Comparison of ENCODE assay signal across 1 cellular context in the genomic region with DNA sequence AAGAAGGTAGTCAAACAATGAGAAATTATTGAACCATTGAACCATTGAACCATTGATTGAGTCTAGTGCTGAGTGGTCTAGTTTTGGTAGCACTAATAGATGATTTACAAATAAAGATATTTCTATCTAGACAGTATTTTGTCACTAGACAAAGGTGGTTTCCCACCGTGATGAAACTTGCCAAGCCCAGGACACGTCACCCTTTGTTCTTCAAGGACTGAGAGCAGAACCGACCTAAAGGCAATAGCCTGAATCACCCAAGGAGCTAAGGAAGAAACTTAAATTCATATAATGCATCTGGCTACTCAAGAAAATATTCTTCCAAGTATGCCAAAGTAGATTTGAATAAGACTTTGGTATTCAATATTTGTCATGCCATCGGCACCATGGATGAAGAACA.
TF ChIP-seq lines count a peak whose summit lies in the region.

No MANE protein-coding gene starts in this region.

TF ChIP-seq in GM23338, 12 proteins besides CTCF, POLR2A, EP300 and RAD21 (continued from another document):
- TF ChIP-seq, protein P1, sequence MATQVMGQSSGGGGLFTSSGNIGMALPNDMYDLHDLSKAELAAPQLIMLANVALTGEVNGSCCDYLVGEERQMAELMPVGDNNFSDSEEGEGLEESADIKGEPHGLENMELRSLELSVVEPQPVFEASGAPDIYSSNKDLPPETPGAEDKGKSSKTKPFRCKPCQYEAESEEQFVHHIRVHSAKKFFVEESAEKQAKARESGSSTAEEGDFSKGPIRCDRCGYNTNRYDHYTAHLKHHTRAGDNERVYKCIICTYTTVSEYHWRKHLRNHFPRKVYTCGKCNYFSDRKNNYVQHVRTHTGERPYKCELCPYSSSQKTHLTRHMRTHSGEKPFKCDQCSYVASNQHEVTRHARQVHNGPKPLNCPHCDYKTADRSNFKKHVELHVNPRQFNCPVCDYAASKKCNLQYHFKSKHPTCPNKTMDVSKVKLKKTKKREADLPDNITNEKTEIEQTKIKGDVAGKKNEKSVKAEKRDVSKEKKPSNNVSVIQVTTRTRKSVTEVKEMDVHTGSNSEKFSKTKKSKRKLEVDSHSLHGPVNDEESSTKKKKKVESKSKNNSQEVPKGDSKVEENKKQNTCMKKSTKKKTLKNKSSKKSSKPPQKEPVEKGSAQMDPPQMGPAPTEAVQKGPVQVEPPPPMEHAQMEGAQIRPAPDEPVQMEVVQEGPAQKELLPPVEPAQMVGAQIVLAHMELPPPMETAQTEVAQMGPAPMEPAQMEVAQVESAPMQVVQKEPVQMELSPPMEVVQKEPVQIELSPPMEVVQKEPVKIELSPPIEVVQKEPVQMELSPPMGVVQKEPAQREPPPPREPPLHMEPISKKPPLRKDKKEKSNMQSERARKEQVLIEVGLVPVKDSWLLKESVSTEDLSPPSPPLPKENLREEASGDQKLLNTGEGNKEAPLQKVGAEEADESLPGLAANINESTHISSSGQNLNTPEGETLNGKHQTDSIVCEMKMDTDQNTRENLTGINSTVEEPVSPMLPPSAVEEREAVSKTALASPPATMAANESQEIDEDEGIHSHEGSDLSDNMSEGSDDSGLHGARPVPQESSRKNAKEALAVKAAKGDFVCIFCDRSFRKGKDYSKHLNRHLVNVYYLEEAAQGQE (IDR thresholded peaks at IDR 0.05; ENCODE audit: unreplicated experiment), result no peak
- no peak for TF ChIP-seq EZH2 (IDR thresholded peaks at IDR 0.05; ENCODE audit: low read depth, unreplicated experiment)
- no peak for TF ChIP-seq ZNF331 (CRISPR knock-in tag; IDR thresholded peaks at IDR 0.05; ENCODE audit: low read depth)
- no peak for TF ChIP-seq ZNF114 (CRISPR knock-in tag; IDR thresholded peaks at IDR 0.05)
- no peak for TF ChIP-seq STAT1 (IDR thresholded peaks at IDR 0.05; ENCODE audit: unreplicated experiment)
- TF ChIP-seq CREB1 (CRISPR knock-in tag; IDR thresholded peaks at IDR 0.05; ENCODE audit: low read depth), result no peak
- no peak for TF ChIP-seq POLR2AphosphoS5 (IDR thresholded peaks at IDR 0.05; ENCODE audit: low read depth)
- TF ChIP-seq NANOG (IDR thresholded peaks at IDR 0.05; ENCODE audit: borderline replicate concordance), result no peak
- no peak for TF ChIP-seq EZH2phosphoT487 (IDR thresholded peaks at IDR 0.05; ENCODE audit: unreplicated experiment)
